In the genomic region with DNA sequence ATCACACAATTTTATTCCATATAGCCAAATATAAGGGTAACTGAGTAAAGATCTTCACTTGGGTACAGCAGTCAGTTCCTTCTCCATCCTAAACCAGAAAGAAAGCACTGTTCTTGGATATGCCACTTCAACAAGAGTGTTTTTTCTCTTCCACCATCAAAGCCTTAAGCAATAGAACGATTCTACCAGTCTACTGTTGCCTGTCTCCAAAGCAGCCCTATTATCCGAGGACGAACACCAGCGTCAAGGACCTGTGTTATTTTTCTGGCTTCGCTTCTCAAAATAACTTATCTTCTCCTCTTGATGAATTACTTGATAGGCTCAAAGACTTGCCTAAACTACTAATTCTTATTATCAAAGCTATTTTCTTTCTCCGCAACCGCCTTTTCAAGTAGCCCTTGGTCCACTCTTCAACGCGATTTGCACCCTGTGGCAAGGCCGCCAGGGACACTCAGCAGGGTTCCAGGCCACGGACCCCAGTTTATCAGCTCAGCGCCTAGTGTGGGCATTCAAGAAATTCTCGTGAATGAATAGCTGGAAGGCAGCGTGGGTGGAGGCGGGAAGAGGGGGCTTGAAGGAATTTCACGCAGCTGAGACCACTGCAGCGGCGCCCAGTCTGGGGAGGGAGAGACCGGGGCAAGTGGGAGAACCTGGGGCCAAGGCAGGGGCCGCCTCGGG, we compare ENCODE assay signal across 8 cellular contexts. TPM values are rescaled to one million over a fixed set of nuclear protein-coding genes. Genes with fewer than 3 reads are reported as not detected.
DNase-seq lines count a peak whose midpoint lies in the region; ATAC-seq and TF ChIP-seq lines count a peak whose summit lies in the region.

No MANE protein-coding gene starts in this region.

- intact Hi-C loops in esophagus squamous epithelium (cut with DNase I) (no loop called here), natural killer cell (cut with micrococcal nuclease) (no loop called here)

- CTCF ChIA-PET in T-cell (lab: Charles Lee), result interaction anchor here in 1 of 2 donors (0.6 to 1.4 kb wide), 9 partner anchors 8 to 855 kb away, joined by 3 to 11 read pairs (median 3); partner anchors contain the start of gene FAM117B

- H3K4me3 Mint-ChIP-seq in T-cell (peak overlapping the region; percentile 89 to 97 (median 90)), natural killer cell (peak overlapping the region; percentile 99)

- no peaks in the 10 kb centered on the region for H3K36me3 ChIP-seq in esophagus squamous epithelium

- DNase-seq in NCI-H1417 (lab: John Stamatoyannopoulos, UW) (peak in 2 of 3 experiments; percentile 76 to 84), NCI-H1417 treated with DMSO at 0.1 percent for 48 hours (lab: John Stamatoyannopoulos, UW) (no peak), T-cell (peak in 2 of 34 experiments; percentile 3 to 4), esophagus squamous epithelium (lab: John Stamatoyannopoulos, UW) (no peak), natural killer cell (no peak), ecto neural progenitor cell (ENCODE audit: low spot score) (no peak), COLO668 (lab: John Stamatoyannopoulos, UW; ENCODE audit: unreplicated experiment) (no peak)

- H3K9me3 ChIP-seq in esophagus squamous epithelium, result no peaks in the 10 kb centered on the region

- ATAC-seq in HG02870 (IDR thresholded peaks at IDR 0.05; ENCODE audit: unreplicated experiment), result peak; percentile 6
- ATAC-seq in T-cell (replicated peaks in 1 of 4), result peak in 1 of 4 experiments; percentile 0
- no peak for ATAC-seq in natural killer cell

- H3K4me1 Mint-ChIP-seq in T-cell, result peaks cover 21 to 27% (median 24%) of the 10 kb centered on the region in 3 donors
- peaks cover 23 to 29% of the 10 kb centered on the region in 2 donors for H3K4me1 Mint-ChIP-seq in natural killer cell

- no peak for TF ChIP-seq CTCF in esophagus squamous epithelium (IDR thresholded peaks at IDR 0.05)
- no peak for TF ChIP-seq CTCF in natural killer cell (IDR thresholded peaks at IDR 0.05)

- H3K4me3 ChIP-seq in esophagus squamous epithelium, result peak overlapping the region; percentile 70 to 99 (median 88)

- TF ChIP-seq POLR2A in esophagus squamous epithelium (IDR thresholded peaks at IDR 0.05), result no peak

- H3K4me1 ChIP-seq in esophagus squamous epithelium, result peaks cover 5 to 23% (median 6%) of the 10 kb centered on the region in 3 donors

- no peaks in the 10 kb centered on the region for H3K36me3 Mint-ChIP-seq in T-cell
- H3K36me3 Mint-ChIP-seq in natural killer cell, result no peaks in the 10 kb centered on the region

- no peaks in the 10 kb centered on the region for H3K27me3 Mint-ChIP-seq in T-cell
- peaks cover 0 to 7% of the 10 kb centered on the region in 2 donors for H3K27me3 Mint-ChIP-seq in natural killer cell (ENCODE audit: low read depth in 2 of 2)

- no peaks in the 10 kb centered on the region for H3K27me3 ChIP-seq in esophagus squamous epithelium

- POLR2A ChIA-PET in T-cell (lab: Charles Lee), result interaction anchor here (0.6 to 1.7 kb wide), 9 partner anchors 8 to 916 kb away, joined by 3 to 8 read pairs (median 3); partner anchors contain the start of genes CLK1 (in 1 of the 2) and SUMO1 (in 1 of the 2)

- 2 to 11% methylated on average over 14 to 15 of the region's 21 CpGs for WGBS in esophagus squamous epithelium, 2 donors

- peak overlapping the region; percentile 84 to 94 (median 92) for H3K27ac ChIP-seq in esophagus squamous epithelium

- H3K9me3 Mint-ChIP-seq in T-cell (no peaks in the 10 kb centered on the region), natural killer cell (no peaks in the 10 kb centered on the region)

- H3K27ac Mint-ChIP-seq in T-cell, result peak overlapping the region; percentile 5 to 80
- H3K27ac Mint-ChIP-seq in natural killer cell, result peak overlapping the region; percentile 91 to 94

RNA-seq across cellular contexts. Expression of gene ALS2, which starts 0.6 kb away (rescaled TPM):
- 10 to 100 TPM in 3 of 5 donors, 1 to 10 TPM in 2; 9.1 to 11.9 (median 10.3) TPM for total RNA-seq in T-cell
- total RNA-seq in esophagus squamous epithelium, result 10 to 100 TPM in 1 of 4 donors, 1 to 10 TPM in 3; 7.0 to 15.1 (median 8.5) TPM
- total RNA-seq in natural killer cell, result 10 to 100 TPM; 15.0 to 28.6 (median 19.1) TPM

RNA-seq across cellular contexts. Expression of gene CDK15, which starts 26.2 kb away (rescaled TPM):
- total RNA-seq in T-cell (not detected), esophagus squamous epithelium (1 to 10 TPM in 1 of 4 donors, under 1 TPM in 1, not detected in 2; 0.23 to 6.1 TPM), natural killer cell (1 to 10 TPM in 1 of 3 donors, under 1 TPM in 1, not detected in 1; 0.72 to 2.5 TPM)

Comparison
In these comparisons a context has a peak if more than half of its experiments do, and no peak if none do; other contexts are left out.
1. DNase-seq: peak in NCI-H1417 (2 of 3); none in NCI-H1417 treated with DMSO at 0.1 percent for 48 hours (single experiment), esophagus squamous epithelium (single experiment), natural killer cell (single experiment), ecto neural progenitor cell (single experiment) and COLO668 (single experiment).